ENCODE assay signal across 1 cellular context in genomic region chr17:42541041-42541833, GRCh38.
TF ChIP-seq lines count a peak whose summit lies in the region.

No MANE protein-coding gene starts in this region.

TF ChIP-seq in IMR-90, 13 proteins besides CTCF, POLR2A, EP300 and RAD21:
- TF ChIP-seq CHD1 (IDR thresholded peaks at IDR 0.05; ENCODE audit: low read depth, low read length) (no peak), BHLHE40 (IDR thresholded peaks at IDR 0.05; ENCODE audit: low read depth, low read length) (no peak), MAZ (IDR thresholded peaks at IDR 0.05; ENCODE audit: borderline replicate concordance, low read depth, low read length) (no peak), NFE2L2 (IDR thresholded peaks at IDR 0.05; ENCODE audit: low read depth, low read length) (no peak), RCOR1 (IDR thresholded peaks at IDR 0.05; ENCODE audit: insufficient replicate concordance, low read length) (no peak), MAFK (IDR thresholded peaks at IDR 0.05; ENCODE audit: low read depth, low read length) (no peak), FOS (IDR thresholded peaks at IDR 0.05; ENCODE audit: low read depth, low read length) (no peak), USF2 (IDR thresholded peaks at IDR 0.05; ENCODE audit: low read depth, low read length) (no peak), SMC3 (IDR thresholded peaks at IDR 0.05; ENCODE audit: low read depth, low read length) (no peak), ELK1 (IDR thresholded peaks at IDR 0.05; ENCODE audit: borderline replicate concordance, low read depth, low read length) (no peak), RFX5 (IDR thresholded peaks at IDR 0.05; ENCODE audit: low read depth, low read length) (no peak), MXI1 (IDR thresholded peaks at IDR 0.05; ENCODE audit: borderline replicate concordance, low read depth, low read length) (no peak), CEBPB (IDR thresholded peaks at IDR 0.05; ENCODE audit: low read depth, low read length) (no peak)
